ENCODE assay signal across 8 cellular contexts in the genomic region with DNA sequence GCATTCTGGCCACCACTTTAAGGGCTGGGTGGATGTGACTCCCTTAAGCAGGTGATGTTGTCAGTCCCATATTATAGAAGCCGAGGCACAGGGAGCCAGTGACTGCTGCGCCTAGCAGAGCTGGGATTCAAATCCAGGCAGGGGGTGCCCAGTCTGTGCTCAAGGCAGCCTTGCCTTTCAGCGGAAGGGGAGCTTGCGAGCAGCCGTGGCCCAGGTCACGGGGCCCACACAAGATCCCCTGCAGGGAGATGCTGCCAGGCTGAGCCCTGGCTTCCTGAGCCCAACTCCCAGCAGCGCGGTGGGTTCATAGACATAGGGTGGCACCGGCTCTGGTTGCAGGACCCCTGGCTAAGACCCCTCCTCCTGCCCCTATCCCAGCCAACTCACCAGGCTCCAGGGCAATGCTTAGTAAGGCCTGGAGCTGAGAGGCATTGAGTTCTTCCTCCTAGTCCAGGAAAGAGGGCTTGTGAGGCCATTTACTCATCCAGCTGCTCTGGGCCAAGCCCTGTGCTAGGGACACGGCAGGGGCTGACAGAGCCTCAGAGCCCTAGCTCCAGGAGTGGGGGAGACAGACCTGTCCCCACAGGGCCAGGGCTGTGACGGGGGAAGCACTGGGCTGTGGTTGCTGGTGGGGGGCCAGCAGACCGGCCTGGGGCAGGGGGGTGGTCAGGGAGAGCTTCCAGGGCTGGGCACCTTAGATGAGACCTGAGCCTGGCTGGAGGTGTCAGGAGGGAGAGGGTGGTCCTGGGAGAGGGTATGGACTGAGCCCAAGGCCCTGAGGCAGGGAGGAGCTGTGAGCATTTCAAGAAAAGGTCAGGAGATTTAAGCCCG. TPM values are rescaled to one million over a fixed set of nuclear protein-coding genes. Genes with fewer than 3 reads are reported as not detected.
DNase-seq lines count a peak whose midpoint lies in the region; ATAC-seq and TF ChIP-seq lines count a peak whose summit lies in the region.

No MANE protein-coding gene starts in this region.

- H3K36me3 ChIP-seq in muscle layer of duodenum (ENCODE audit: control insufficient read depth in 1 of 2, insufficient read depth in 2 of 2, low read length in 2 of 2) = peaks cover 9 to 12% of the 10 kb centered on the region in 2 donors

- DNase-seq in A172 (ENCODE audit: low spot score) = peak; percentile 74
- peak; percentile 52 for DNase-seq in SKM-1 treated with dmso at 0.1 percent for 144 hours (lab: John Stamatoyannopoulos, UW; ENCODE audit: unreplicated experiment)
- DNase-seq in stimulated activated CD4-positive, alpha-beta T cell treated with anti-CD3 and anti-CD28 coated beads, Interleukin-4, amount 100 ng/mL, for 4 hours = no peak

- ATAC-seq in GM18519 (IDR thresholded peaks at IDR 0.05; ENCODE audit: low FRiP score, unreplicated experiment) = no peak
- ATAC-seq in HG03521 (IDR thresholded peaks at IDR 0.05; ENCODE audit: unreplicated experiment) = no peak

- H3K27ac ChIP-seq in cingulate gyrus (ENCODE audit: low read depth, low read length) = peak overlapping the region; percentile 29
- peak overlapping the region; percentile 71 for H3K27ac ChIP-seq in muscle layer of duodenum (ENCODE audit: low read length)

- peaks cover 0 to 9% of the 10 kb centered on the region in 2 donors for H3K4me1 ChIP-seq in muscle layer of duodenum (ENCODE audit: control insufficient read depth in 1 of 2, insufficient read depth in 2 of 2, low read length in 2 of 2)

- H3K9me3 ChIP-seq in muscle layer of duodenum (ENCODE audit: control insufficient read depth in 1 of 2, low read length in 2 of 2) = no peaks in the 10 kb centered on the region

- no peaks in the 10 kb centered on the region for H3K27me3 ChIP-seq in muscle layer of duodenum (ENCODE audit: low read depth, low read length)

- H3K4me3 ChIP-seq in muscle layer of duodenum (ENCODE audit: low read depth in 1 of 2, low read length in 2 of 2) = no peak overlapping the region

- peak; percentile 10 for TF ChIP-seq POLR2A in GM19193 (IDR thresholded peaks at IDR 0.05; ENCODE audit: extremely low read depth, insufficient read depth, insufficient read length)

RNA-seq across cellular contexts. Expression of gene CAPN12, which starts 9.6 kb away (rescaled TPM):
- not detected in 2 replicates for total RNA-seq in A172 (2014; rRNA removed; shearing (Covaris generic))

RNA-seq across cellular contexts. Expression of gene LGALS7, which starts 38.7 kb away (rescaled TPM):
- total RNA-seq in A172 (2014; rRNA removed; shearing (Covaris generic)) = not detected in 2 replicates

RNA-seq across cellular contexts. Expression of gene LGALS7B, which starts 54.4 kb away (rescaled TPM):
- total RNA-seq in A172 (2014; rRNA removed; shearing (Covaris generic)) = not detected in 2 replicates

Comparison
In these comparisons a context has a peak if more than half of its experiments do, and no peak if none do; other contexts are left out.
1. DNase-seq: peak in A172 (single experiment) and SKM-1 treated with dmso at 0.1 percent for 144 hours (single experiment); none in stimulated activated CD4-positive, alpha-beta T cell treated with anti-CD3 and anti-CD28 coated beads, Interleukin-4, amount 100 ng/mL, for 4 hours (0 of 2).